ENCODE assay signal across 19 cellular contexts in the genomic region with DNA sequence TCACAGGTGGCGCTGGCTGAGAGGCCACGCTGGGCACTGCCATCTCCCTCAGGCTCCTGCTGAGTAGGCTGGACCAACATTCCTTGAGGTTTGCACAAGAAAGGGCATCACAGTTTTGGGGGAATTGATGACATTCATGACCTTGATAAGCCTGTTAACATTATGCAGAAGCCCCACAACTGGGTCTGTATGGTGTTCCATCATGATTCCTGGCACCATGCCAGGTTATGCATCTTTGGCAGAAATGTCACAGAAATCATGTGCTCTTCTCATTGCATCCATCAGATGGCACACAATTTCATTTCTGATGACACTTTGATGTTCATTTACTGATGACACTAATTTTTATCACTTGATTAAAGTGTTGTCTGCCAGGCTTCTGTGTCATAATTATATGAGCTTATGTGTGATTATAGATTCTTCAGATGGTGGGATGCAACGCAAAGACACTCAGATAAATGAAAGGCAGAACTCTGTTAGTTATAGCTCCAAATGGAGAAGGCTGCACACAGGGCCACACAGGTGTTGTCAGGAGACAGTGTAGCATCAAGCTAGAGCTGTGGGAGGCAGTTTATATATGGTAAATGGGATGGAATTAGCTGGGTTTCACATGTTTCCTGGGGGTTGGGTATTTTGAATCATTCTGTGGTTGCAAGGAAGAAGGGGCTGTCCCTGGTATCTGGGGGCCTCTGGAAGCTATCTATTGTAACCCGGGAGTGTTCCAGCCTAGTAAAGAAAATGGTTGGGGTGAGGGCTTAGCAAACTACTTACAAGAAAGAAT.
DNase-seq lines count a peak whose midpoint lies in the region; ATAC-seq, FAIRE-seq and TF ChIP-seq lines count a peak whose summit lies in the region.
"Had no signal": no experiment of that assay in that cellular context is flagged by ENCODE, and none has a peak within 500 bp of the region (broad histone marks: within the 10 kb centered on the region; RNA-seq: fewer than 3 reads in every experiment).

No MANE protein-coding gene starts in this region.

- H3K4me1 ChIP-seq in CD4-positive, CD25-positive, alpha-beta regulatory T cell (ENCODE audit: control insufficient read depth, insufficient read depth, low read length, poor library complexity, severe bottlenecking) = no peaks in the 10 kb centered on the region
- H3K4me1 ChIP-seq: transverse colon had no signal

- H3K4me3 Mint-ChIP-seq in CD4-positive, CD25-positive, alpha-beta regulatory T cell = no peak overlapping the region
- no peak overlapping the region for H3K4me3 Mint-ChIP-seq in activated naive CD8-positive, alpha-beta T cell treated with anti-CD3 and anti-CD28 coated beads, Interleukin-2, amount 50 U/mL, for 24 hours
- H3K4me3 Mint-ChIP-seq: CD14-positive monocyte, T-cell had no signal

- FAIRE-seq in D721Med (lab: Jason Lieb, UNC) = peak; percentile 35
- FAIRE-seq: endothelial cell of umbilical vein, GM18507, islet of Langerhans had no signal

- DNase-seq in CD4-positive, CD25-positive, alpha-beta regulatory T cell = peak in 2 of 3 donors; percentile 2 to 21
- DNase-seq in D721Med (ENCODE audit: insufficient read length, low spot score) (no peak), NB4 (ENCODE audit: low read depth) (peak; percentile 12), DMS79 (lab: John Stamatoyannopoulos, UW) (no peak)
- DNase-seq in activated naive CD8-positive, alpha-beta T cell treated with anti-CD3 and anti-CD28 coated beads, Interleukin-2, amount 50 U/mL, for 24 hours = no peak
- DNase-seq: activated T-cell treated with anti-CD3 and anti-CD28 coated beads for 4 hours, amniotic stem cell, mesenchymal stem cell, NCI-H2081, PC-9, retina, transverse colon had no signal

- H3K36me3 ChIP-seq in CD4-positive, CD25-positive, alpha-beta regulatory T cell (ENCODE audit: control insufficient read depth, insufficient read depth, low read length) = no peaks in the 10 kb centered on the region
- H3K36me3 ChIP-seq: transverse colon had no signal

- no peaks in the 10 kb centered on the region for H3K36me3 Mint-ChIP-seq in CD4-positive, CD25-positive, alpha-beta regulatory T cell
- no peaks in the 10 kb centered on the region for H3K36me3 Mint-ChIP-seq in activated naive CD8-positive, alpha-beta T cell treated with anti-CD3 and anti-CD28 coated beads, Interleukin-2, amount 50 U/mL, for 24 hours (ENCODE audit: low read depth)
- H3K36me3 Mint-ChIP-seq: CD14-positive monocyte, T-cell had no signal

- H3K27me3 ChIP-seq in CD4-positive, CD25-positive, alpha-beta regulatory T cell (ENCODE audit: control insufficient read depth, insufficient read depth, low read length) = no peaks in the 10 kb centered on the region
- H3K27me3 ChIP-seq: transverse colon had no signal

- TF ChIP-seq CTCF in D721Med (IDR thresholded peaks at IDR 0.05; ENCODE audit: insufficient read depth, missing control alignments) (peak; percentile 8), NB4 (IDR thresholded peaks at IDR 0.05; ENCODE audit: low read depth, low read length) (no peak)

- TF ChIP-seq POLR2A in NB4 (IDR thresholded peaks at IDR 0.05; ENCODE audit: extremely low read depth, insufficient read length) = no peak

- H3K4me3 ChIP-seq in CD4-positive, CD25-positive, alpha-beta regulatory T cell (ENCODE audit: low read depth, low read length) = no peak overlapping the region
- H3K4me3 ChIP-seq in NB4 (ENCODE audit: low read depth, low read length) = no peak overlapping the region
- H3K4me3 ChIP-seq: PC-9, transverse colon had no signal

- H3K9me3 ChIP-seq in CD4-positive, CD25-positive, alpha-beta regulatory T cell (ENCODE audit: control insufficient read depth in 2 of 2, low read length in 2 of 2) = no peaks in the 10 kb centered on the region
- H3K9me3 ChIP-seq: transverse colon had no signal

- H3K27ac Mint-ChIP-seq in CD4-positive, CD25-positive, alpha-beta regulatory T cell = no peak overlapping the region
- H3K27ac Mint-ChIP-seq in activated naive CD8-positive, alpha-beta T cell treated with anti-CD3 and anti-CD28 coated beads, Interleukin-2, amount 50 U/mL, for 24 hours = no peak overlapping the region
- H3K27ac Mint-ChIP-seq: CD14-positive monocyte, T-cell had no signal

- no peak overlapping the region for H3K27ac ChIP-seq in CD4-positive, CD25-positive, alpha-beta regulatory T cell (ENCODE audit: insufficient read depth, low read length, poor library complexity, severe bottlenecking)
- H3K27ac ChIP-seq: PC-9, transverse colon had no signal

- ATAC-seq in CD4-positive, CD25-positive, alpha-beta regulatory T cell (ENCODE audit: low read depth in 2 of 2) = no peak
- ATAC-seq in activated naive CD8-positive, alpha-beta T cell treated with anti-CD3 and anti-CD28 coated beads, Interleukin-2, amount 50 U/mL, for 24 hours = peak; percentile 88
- no peak for ATAC-seq in GM19324 (IDR thresholded peaks at IDR 0.05; ENCODE audit: low FRiP score, unreplicated experiment)
- ATAC-seq in HG03521 (IDR thresholded peaks at IDR 0.05; ENCODE audit: unreplicated experiment) = no peak
- ATAC-seq: T-cell had no signal

- peaks cover 0 to 2% (median 0%) of the 10 kb centered on the region in 7 donors for H3K9me3 Mint-ChIP-seq in CD4-positive, CD25-positive, alpha-beta regulatory T cell
- H3K9me3 Mint-ChIP-seq in activated naive CD8-positive, alpha-beta T cell treated with anti-CD3 and anti-CD28 coated beads, Interleukin-2, amount 50 U/mL, for 24 hours = no peaks in the 10 kb centered on the region
- H3K9me3 Mint-ChIP-seq: T-cell had no signal

- no peaks in the 10 kb centered on the region for H3K4me1 Mint-ChIP-seq in CD4-positive, CD25-positive, alpha-beta regulatory T cell
- peaks cover 6% of the 10 kb centered on the region for H3K4me1 Mint-ChIP-seq in activated naive CD8-positive, alpha-beta T cell treated with anti-CD3 and anti-CD28 coated beads, Interleukin-2, amount 50 U/mL, for 24 hours
- H3K4me1 Mint-ChIP-seq: CD14-positive monocyte, T-cell had no signal

- H3K27me3 Mint-ChIP-seq in CD4-positive, CD25-positive, alpha-beta regulatory T cell = peaks cover 8% of the 10 kb centered on the region
- no peaks in the 10 kb centered on the region for H3K27me3 Mint-ChIP-seq in activated naive CD8-positive, alpha-beta T cell treated with anti-CD3 and anti-CD28 coated beads, Interleukin-2, amount 50 U/mL, for 24 hours
- H3K27me3 Mint-ChIP-seq: T-cell had no signal

Comparison
In these comparisons a context has a peak if more than half of its experiments do, and no peak if none do; other contexts are left out.
1. DNase-seq: peak in CD4-positive, CD25-positive, alpha-beta regulatory T cell (2 of 3) and NB4 (single experiment); none in D721Med (single experiment), activated naive CD8-positive, alpha-beta T cell treated with anti-CD3 and anti-CD28 coated beads, Interleukin-2, amount 50 U/mL, for 24 hours (single experiment) and DMS79 (single experiment).